Comparison of ENCODE assay signal across 1 cellular context in genomic region chr3:42224658-42225421, GRCh38.
TF ChIP-seq lines count a peak whose summit lies in the region.

No MANE protein-coding gene starts in this region.

TF ChIP-seq in HepG2, 621 proteins besides CTCF, POLR2A, EP300 and RAD21:
- TF ChIP-seq NCOA5 (CRISPR knock-in tag; IDR thresholded peaks at IDR 0.05) (no peak), MNT (IDR thresholded peaks at IDR 0.05) (peak; percentile 73)
